Comparison of ENCODE assay signal across 18 cellular contexts in the genomic region with DNA sequence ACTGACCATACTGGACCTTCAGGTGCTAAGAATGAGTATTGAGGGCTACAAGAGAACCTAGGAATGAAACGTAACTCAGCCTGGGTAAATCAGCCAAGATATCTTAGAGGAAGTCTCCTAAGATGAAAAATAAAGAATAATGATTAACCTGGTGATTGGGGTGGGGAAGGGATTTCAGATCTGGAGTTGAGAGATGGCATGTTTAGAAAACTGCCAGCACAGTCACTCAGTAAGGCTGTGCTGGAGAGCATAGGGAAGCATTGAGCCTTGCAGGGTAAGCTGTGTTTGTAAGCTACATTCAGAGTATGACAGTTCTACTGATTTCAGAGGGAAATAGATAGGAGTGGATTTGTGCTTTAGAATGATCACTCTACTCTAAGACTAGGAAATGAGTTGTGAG.
"Had no signal": no experiment of that assay in that cellular context is flagged by ENCODE, and none has a peak within 500 bp of the region (broad histone marks: within the 10 kb centered on the region; RNA-seq: fewer than 3 reads in every experiment).

No MANE protein-coding gene starts in this region.

- H3K4me1 ChIP-seq: esophagus squamous epithelium, gastroesophageal sphincter, tibial artery, upper lobe of left lung, uterus had no signal

- H3K27ac Mint-ChIP-seq: dendritic cell treated with granulocyte-macrophage colony-stimulating factor and Interleukin-4, amounts not matched to agents 40 ng/mL and 50 ng/mL, for 4 days; immature natural killer cell; naive thymus-derived CD8-positive, alpha-beta T cell; stimulated activated naive CD8-positive, alpha-beta T cell treated with anti-CD3 and anti-CD28 coated beads, Interleukin-15, Interleukin-2, amounts not matched to agents 100 ng/mL and 50 ng/mL, for 24 hours had no signal

- H3K27me3 Mint-ChIP-seq: dendritic cell treated with granulocyte-macrophage colony-stimulating factor and Interleukin-4, amounts not matched to agents 40 ng/mL and 50 ng/mL, for 4 days; stimulated activated naive CD8-positive, alpha-beta T cell treated with anti-CD3 and anti-CD28 coated beads, Interleukin-15, Interleukin-2, amounts not matched to agents 100 ng/mL and 50 ng/mL, for 24 hours had no signal

- H3K36me3 ChIP-seq: esophagus squamous epithelium, gastroesophageal sphincter, tibial artery, upper lobe of left lung, uterus had no signal

- H3K27ac ChIP-seq: esophagus squamous epithelium, gastroesophageal sphincter, tibial artery, upper lobe of left lung, uterus had no signal

- DNase-seq: esophagus squamous epithelium; foreskin fibroblast; glutamatergic neuron; immature natural killer cell; left cardiac atrium; left ventricle myocardium superior; mesendoderm; naive thymus-derived CD8-positive, alpha-beta T cell; posterior cingulate gyrus; right cardiac atrium; stimulated activated CD4-positive, alpha-beta T cell treated with anti-CD3 and anti-CD28 coated beads, Interleukin-2, amount 100 ng/mL, for 48 hours; tibial artery; upper lobe of left lung; uterus had no signal

- H3K4me3 ChIP-seq: esophagus squamous epithelium, gastroesophageal sphincter, lung, tibial artery, upper lobe of left lung, uterus had no signal

- H3K36me3 Mint-ChIP-seq: immature natural killer cell; naive thymus-derived CD8-positive, alpha-beta T cell had no signal

- H3K4me3 Mint-ChIP-seq: dendritic cell treated with granulocyte-macrophage colony-stimulating factor and Interleukin-4, amounts not matched to agents 40 ng/mL and 50 ng/mL, for 4 days; immature natural killer cell; naive thymus-derived CD8-positive, alpha-beta T cell; stimulated activated naive CD8-positive, alpha-beta T cell treated with anti-CD3 and anti-CD28 coated beads, Interleukin-15, Interleukin-2, amounts not matched to agents 100 ng/mL and 50 ng/mL, for 24 hours had no signal

- H3K27me3 ChIP-seq: esophagus squamous epithelium, gastroesophageal sphincter, tibial artery, upper lobe of left lung, uterus had no signal

- ATAC-seq: gastroesophageal sphincter; left cardiac atrium; left ventricle myocardium superior; naive thymus-derived CD8-positive, alpha-beta T cell; right cardiac atrium had no signal

- H3K9me3 ChIP-seq: esophagus squamous epithelium, gastroesophageal sphincter, tibial artery, upper lobe of left lung, uterus had no signal

- H3K4me1 Mint-ChIP-seq: immature natural killer cell; naive thymus-derived CD8-positive, alpha-beta T cell had no signal
